ENCODE assay signal across 8 cellular contexts in the genomic region with DNA sequence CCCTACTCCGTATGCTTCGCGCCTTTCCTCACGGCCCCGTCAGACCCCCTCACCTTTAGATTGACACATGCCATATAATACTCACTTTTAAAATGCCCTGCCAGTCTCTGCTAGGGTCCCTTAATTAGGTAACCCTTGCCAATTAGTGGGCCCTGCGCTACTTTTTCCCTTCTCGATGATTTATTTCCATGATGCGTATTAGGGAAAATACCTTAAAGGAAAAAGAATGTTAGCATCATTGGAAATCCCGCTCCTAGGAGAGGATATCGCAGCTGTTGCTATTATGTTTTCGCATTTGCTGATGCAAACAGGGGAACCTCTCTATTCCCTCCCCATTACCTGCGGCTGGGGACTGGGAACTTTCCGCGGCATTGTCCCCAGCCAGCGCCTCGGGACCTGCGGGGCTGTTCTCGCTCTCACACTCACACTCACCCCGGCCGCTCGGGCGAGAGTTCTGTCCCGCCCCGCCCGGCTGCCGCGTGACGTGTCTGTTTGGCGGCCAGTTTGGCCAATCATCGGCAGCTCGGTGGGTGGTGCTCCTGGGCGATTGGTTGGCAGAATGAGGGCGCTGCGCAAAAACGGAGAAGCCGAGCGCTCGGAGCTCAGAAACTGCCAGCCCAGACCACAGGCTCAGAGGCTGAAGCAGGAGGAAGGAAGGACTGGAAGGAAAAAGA. TPM values are rescaled to one million over a fixed set of nuclear protein-coding genes. Genes with fewer than 3 reads are reported as not detected.
DNase-seq lines count a peak whose midpoint lies in the region; ATAC-seq and TF ChIP-seq lines count a peak whose summit lies in the region.

A gene with protein sequence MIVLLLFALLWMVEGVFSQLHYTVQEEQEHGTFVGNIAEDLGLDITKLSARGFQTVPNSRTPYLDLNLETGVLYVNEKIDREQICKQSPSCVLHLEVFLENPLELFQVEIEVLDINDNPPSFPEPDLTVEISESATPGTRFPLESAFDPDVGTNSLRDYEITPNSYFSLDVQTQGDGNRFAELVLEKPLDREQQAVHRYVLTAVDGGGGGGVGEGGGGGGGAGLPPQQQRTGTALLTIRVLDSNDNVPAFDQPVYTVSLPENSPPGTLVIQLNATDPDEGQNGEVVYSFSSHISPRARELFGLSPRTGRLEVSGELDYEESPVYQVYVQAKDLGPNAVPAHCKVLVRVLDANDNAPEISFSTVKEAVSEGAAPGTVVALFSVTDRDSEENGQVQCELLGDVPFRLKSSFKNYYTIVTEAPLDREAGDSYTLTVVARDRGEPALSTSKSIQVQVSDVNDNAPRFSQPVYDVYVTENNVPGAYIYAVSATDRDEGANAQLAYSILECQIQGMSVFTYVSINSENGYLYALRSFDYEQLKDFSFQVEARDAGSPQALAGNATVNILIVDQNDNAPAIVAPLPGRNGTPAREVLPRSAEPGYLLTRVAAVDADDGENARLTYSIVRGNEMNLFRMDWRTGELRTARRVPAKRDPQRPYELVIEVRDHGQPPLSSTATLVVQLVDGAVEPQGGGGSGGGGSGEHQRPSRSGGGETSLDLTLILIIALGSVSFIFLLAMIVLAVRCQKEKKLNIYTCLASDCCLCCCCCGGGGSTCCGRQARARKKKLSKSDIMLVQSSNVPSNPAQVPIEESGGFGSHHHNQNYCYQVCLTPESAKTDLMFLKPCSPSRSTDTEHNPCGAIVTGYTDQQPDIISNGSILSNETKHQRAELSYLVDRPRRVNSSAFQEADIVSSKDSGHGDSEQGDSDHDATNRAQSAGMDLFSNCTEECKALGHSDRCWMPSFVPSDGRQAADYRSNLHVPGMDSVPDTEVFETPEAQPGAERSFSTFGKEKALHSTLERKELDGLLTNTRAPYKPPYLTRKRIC (plus strand): TSS at position 605 of the 674 bp plus-strand sequence. CDS start 847 bp downstream, outside the sequence.

- peaks cover 3% of the 10 kb centered on the region for H3K36me3 Mint-ChIP-seq in activated CD4-positive, alpha-beta T cell treated with anti-CD3 and anti-CD28 coated beads for 36 hours (ENCODE audit: low read depth)
- H3K36me3 Mint-ChIP-seq in Caco-2 (ENCODE audit: insufficient read depth, unreplicated experiment): no peaks in the 10 kb centered on the region

- H3K27ac Mint-ChIP-seq in activated CD4-positive, alpha-beta T cell treated with anti-CD3 and anti-CD28 coated beads for 36 hours: no peak within 1 kb of the TSS
- no peak within 1 kb of the TSS for H3K27ac Mint-ChIP-seq in Caco-2 (ENCODE audit: unreplicated experiment)

- CTCF ChIA-PET in activated CD4-positive, alpha-beta T cell treated with anti-CD3 and anti-CD28 coated beads for 36 hours (lab: Charles Lee): interaction anchor here (0.6 kb wide), 1 partner anchor 783 kb away, joined by 3 read pairs; no protein-coding TSS in a partner anchor
- CTCF ChIA-PET in Caco-2 (lab: Charles Lee): no interaction called here

- H3K27me3 Mint-ChIP-seq in activated CD4-positive, alpha-beta T cell treated with anti-CD3 and anti-CD28 coated beads for 36 hours: peaks cover 72% of the 10 kb centered on the region
- H3K27me3 Mint-ChIP-seq in Caco-2 (ENCODE audit: insufficient read depth, unreplicated experiment): peaks cover 4% of the 10 kb centered on the region

- H3K4me1 Mint-ChIP-seq in activated CD4-positive, alpha-beta T cell treated with anti-CD3 and anti-CD28 coated beads for 36 hours: peaks cover 27% of the 10 kb centered on the region
- H3K4me1 Mint-ChIP-seq in Caco-2 (ENCODE audit: low read depth, unreplicated experiment): no peaks in the 10 kb centered on the region

- H3K9me3 ChIP-seq in ascending aorta (no peaks in the 10 kb centered on the region), right atrium auricular region (no peaks in the 10 kb centered on the region), Caco-2 (no peaks in the 10 kb centered on the region)

- intact Hi-C loops in activated CD4-positive, alpha-beta T cell treated with anti-CD3 and anti-CD28 coated beads for 36 hours (cut with DNase I, micrococcal nuclease): loop anchor here in 1 of 2 experiments (5.0 kb wide), 1 partner anchor 1788 kb away; no protein-coding TSS in a partner anchor
- intact Hi-C loops in ascending aorta (cut with DNase I): loop anchor here (5.0 to 10.0 kb wide), 4 partner anchors 168 to 1056 kb away; a partner anchor contains a TSS
- intact Hi-C loops in Caco-2 (cut with micrococcal nuclease; ENCODE audit: unreplicated experiment): loop anchor here (5.0 kb wide), 1 partner anchor 1628 kb away; no protein-coding TSS in a partner anchor

- DNase-seq in activated CD4-positive, alpha-beta T cell treated with anti-CD3 and anti-CD28 coated beads for 36 hours: peak; percentile 81
- no peak for DNase-seq in activated CD4-positive, alpha-beta T cell treated with anti-CD3 and anti-CD28 coated beads for 1 hour
- peak; percentile 95 for DNase-seq in NCI-H748 (lab: John Stamatoyannopoulos, UW; ENCODE audit: unreplicated experiment)
- peak; percentile 77 to 97 for DNase-seq in ascending aorta (ENCODE audit: low spot score in 2 of 2)
- peak; percentile 96 for DNase-seq in right atrium auricular region (ENCODE audit: low spot score)
- peak; percentile 97 for DNase-seq in pons (ENCODE audit: low spot score)
- no peak for DNase-seq in Caco-2

- TF ChIP-seq CTCF in ascending aorta (IDR thresholded peaks at IDR 0.05): no peak
- TF ChIP-seq CTCF in right atrium auricular region (IDR thresholded peaks at IDR 0.05): no peak
- TF ChIP-seq CTCF in Caco-2 (IDR thresholded peaks at IDR 0.05; ENCODE audit: insufficient read depth in 1 of 2, low read depth in 1 of 2, low read length in 1 of 2, severe bottlenecking in 1 of 2, unreplicated experiment in 1 of 2): no peak

- H3K27ac ChIP-seq in ascending aorta (peak within 1 kb of the TSS; percentile 86 to 93), right atrium auricular region (no peak within 1 kb of the TSS)

- H3K4me1 ChIP-seq in ascending aorta (no peaks in the 10 kb centered on the region), right atrium auricular region (peaks cover 0 to 58% of the 10 kb centered on the region in 2 donors), Caco-2 (no peaks in the 10 kb centered on the region)

- H3K36me3 ChIP-seq in ascending aorta: no peaks in the 10 kb centered on the region
- no peaks in the 10 kb centered on the region for H3K36me3 ChIP-seq in right atrium auricular region
- no peaks in the 10 kb centered on the region for H3K36me3 ChIP-seq in Caco-2 (ENCODE audit: control insufficient read depth, insufficient read depth, low read length)

- peak within 1 kb of the TSS; percentile 58 to 79 for H3K4me3 ChIP-seq in ascending aorta
- peak within 1 kb of the TSS; percentile 27 to 40 for H3K4me3 ChIP-seq in right atrium auricular region
- no peak within 1 kb of the TSS for H3K4me3 ChIP-seq in Caco-2 (ENCODE audit: low read depth, low read length)

- peak within 1 kb of the TSS; percentile 65 for H3K4me3 Mint-ChIP-seq in activated CD4-positive, alpha-beta T cell treated with anti-CD3 and anti-CD28 coated beads for 36 hours
- no peak within 1 kb of the TSS for H3K4me3 Mint-ChIP-seq in Caco-2 (ENCODE audit: unreplicated experiment)

- no peaks in the 10 kb centered on the region for H3K9me3 Mint-ChIP-seq in activated CD4-positive, alpha-beta T cell treated with anti-CD3 and anti-CD28 coated beads for 36 hours (ENCODE audit: low read depth)
- H3K9me3 Mint-ChIP-seq in Caco-2 (ENCODE audit: unreplicated experiment): peaks cover 6% of the 10 kb centered on the region

- H3K27me3 ChIP-seq in ascending aorta (no peaks in the 10 kb centered on the region), right atrium auricular region (peaks cover 22 to 27% of the 10 kb centered on the region in 2 donors), Caco-2 (replicated peaks; ENCODE audit: control insufficient read depth, insufficient read depth, low read length) (no peaks in the 10 kb centered on the region)

- POLR2A ChIA-PET in activated CD4-positive, alpha-beta T cell treated with anti-CD3 and anti-CD28 coated beads for 36 hours (lab: Charles Lee): no interaction called here
- POLR2A ChIA-PET in Caco-2 (lab: Charles Lee): no interaction called here

- peak; percentile 93 for ATAC-seq in activated CD4-positive, alpha-beta T cell treated with anti-CD3 and anti-CD28 coated beads for 36 hours
- ATAC-seq in HG03060 (IDR thresholded peaks at IDR 0.05; ENCODE audit: low read depth, unreplicated experiment): peak; percentile 78

- BruUV-seq in Caco-2 (replicated peaks; lab: Mats Ljungman, UMichigan): no TSS peak

RNA-seq across cellular contexts. Expression of the gene that starts here (rescaled TPM):
- not detected for total RNA-seq in activated CD4-positive, alpha-beta T cell treated with anti-CD3 and anti-CD28 coated beads for 36 hours
- total RNA-seq in ascending aorta: 45.3 TPM
- under 1 TPM; 0.44 to 0.94 TPM for total RNA-seq in right atrium auricular region
- not detected in 2 replicates for total RNA-seq in Caco-2 (2022)

Comparison
In these comparisons a context has a peak if more than half of its experiments do, and no peak if none do; other contexts are left out.
1. RNA of the gene that starts here (total RNA-seq): 45.3 TPM in ascending aorta (single experiment); 0.44 to 0.94 TPM in right atrium auricular region, not detected in activated CD4-positive, alpha-beta T cell treated with anti-CD3 and anti-CD28 coated beads for 36 hours and not detected in Caco-2; every median in the first group is over 10 times any median in the second.
2. Peak in DNase-seq and ATAC-seq in activated CD4-positive, alpha-beta T cell treated with anti-CD3 and anti-CD28 coated beads for 36 hours; RNA of the gene not detected or under 1 TPM.
3. Peak in DNase-seq and H3K4me3 ChIP-seq in right atrium auricular region; RNA of the gene not detected or under 1 TPM.
4. DNase-seq: peak in NCI-H748 (single experiment), ascending aorta (2 of 2) and pons (single experiment); none in activated CD4-positive, alpha-beta T cell treated with anti-CD3 and anti-CD28 coated beads for 1 hour (single experiment) and Caco-2 (0 of 2).
5. H3K27ac ChIP-seq: peak in ascending aorta (2 of 2); none in right atrium auricular region (0 of 2).